ENCODE assay signal across 1 cellular context in genomic region chr19:15643387-15643786, GRCh38.
A peak's percentile ranks its signal among the peaks of the same experiment; 100 is the strongest.
TF ChIP-seq lines count a peak whose summit lies in the region.

No MANE protein-coding gene starts in this region.

TF ChIP-seq in HepG2, 621 proteins besides CTCF, POLR2A, EP300 and RAD21 (continued from another document and continues in another):
- TF ChIP-seq DDIT3 (CRISPR knock-in tag; IDR thresholded peaks at IDR 0.05) = no peak
- TF ChIP-seq TP53 (CRISPR knock-in tag; conservative IDR thresholded peaks at IDR 0.05) = no peak
- no peak for TF ChIP-seq HNF1B (CRISPR knock-in tag; IDR thresholded peaks at IDR 0.05)
- TF ChIP-seq FIP1L1 (IDR thresholded peaks at IDR 0.05; ENCODE audit: borderline replicate concordance, insufficient read depth, low read depth, low read length) = no peak
- TF ChIP-seq ZBTB43 (CRISPR knock-in tag; conservative IDR thresholded peaks at IDR 0.05) = no peak
- TF ChIP-seq PAXIP1 (CRISPR knock-in tag; conservative IDR thresholded peaks at IDR 0.05) = peak; percentile 58
- no peak for TF ChIP-seq PCBP2 (optimal IDR thresholded peaks at IDR 0.05; ENCODE audit: low read depth, low read length, poor library complexity, severe bottlenecking)
- TF ChIP-seq ZNF609 (CRISPR knock-in tag; IDR thresholded peaks at IDR 0.05; ENCODE audit: borderline replicate concordance) = no peak
- TF ChIP-seq ISX (CRISPR knock-in tag; conservative IDR thresholded peaks at IDR 0.05) = no peak
- TF ChIP-seq RXRB (CRISPR knock-in tag; IDR thresholded peaks at IDR 0.05; ENCODE audit: borderline replicate concordance) = peak; percentile 63; the same call in 1 of the 2 replicates
- TF ChIP-seq ZHX2 (IDR thresholded peaks at IDR 0.05; ENCODE audit: low read depth) = no peak
- TF ChIP-seq ZHX2 (CRISPR knock-in tag; IDR thresholded peaks at IDR 0.05; ENCODE audit: borderline replicate concordance) = no peak
- TF ChIP-seq ZSCAN9 (CRISPR knock-in tag; IDR thresholded peaks at IDR 0.05; ENCODE audit: borderline replicate concordance) = 0 out of 2 replicates have a peak, but pooled peaks have one; percentile 30
- TF ChIP-seq ZBTB42 (CRISPR knock-in tag; IDR thresholded peaks at IDR 0.05) = no peak
- no peak for TF ChIP-seq MATR3 (CRISPR knock-in tag; IDR thresholded peaks at IDR 0.05)
- peak; percentile 48; the same call in 1 of the 2 replicates for TF ChIP-seq NCOR1 (IDR thresholded peaks at IDR 0.05; ENCODE audit: borderline replicate concordance, low read length)
- peak; percentile 34; the same call in 1 of the 2 replicates for TF ChIP-seq HMG20A (CRISPR knock-in tag; IDR thresholded peaks at IDR 0.05; ENCODE audit: borderline replicate concordance)
- TF ChIP-seq HOXA3 (CRISPR knock-in tag; IDR thresholded peaks at IDR 0.05) = peak; percentile 69
- TF ChIP-seq THRA (CRISPR knock-in tag; IDR thresholded peaks at IDR 0.05; ENCODE audit: borderline replicate concordance) = peak; percentile 40; the same call in 1 of the 2 replicates
- TF ChIP-seq ATF6 (CRISPR knock-in tag; conservative IDR thresholded peaks at IDR 0.05) = no peak
- TF ChIP-seq SNAI1 (CRISPR knock-in tag; IDR thresholded peaks at IDR 0.05; ENCODE audit: borderline replicate concordance) = no peak
- 0 out of 2 replicates have a peak, but pooled peaks have one; percentile 32 for TF ChIP-seq ZMAT3 (CRISPR knock-in tag; conservative IDR thresholded peaks at IDR 0.05)
- TF ChIP-seq GTF3A (CRISPR knock-in tag; conservative IDR thresholded peaks at IDR 0.05) = no peak
- no peak for TF ChIP-seq PHF5A (CRISPR knock-in tag; IDR thresholded peaks at IDR 0.05; ENCODE audit: low read depth, unreplicated experiment)
- TF ChIP-seq ZNF83 (CRISPR knock-in tag; IDR thresholded peaks at IDR 0.05; ENCODE audit: borderline replicate concordance) = no peak
- TF ChIP-seq ARID3A (IDR thresholded peaks at IDR 0.05; ENCODE audit: low read depth, low read length) = no peak
- no peak for TF ChIP-seq ZBTB44 (CRISPR knock-in tag; IDR thresholded peaks at IDR 0.05)
